ENCODE assay signal across 1 cellular context in the genomic region with DNA sequence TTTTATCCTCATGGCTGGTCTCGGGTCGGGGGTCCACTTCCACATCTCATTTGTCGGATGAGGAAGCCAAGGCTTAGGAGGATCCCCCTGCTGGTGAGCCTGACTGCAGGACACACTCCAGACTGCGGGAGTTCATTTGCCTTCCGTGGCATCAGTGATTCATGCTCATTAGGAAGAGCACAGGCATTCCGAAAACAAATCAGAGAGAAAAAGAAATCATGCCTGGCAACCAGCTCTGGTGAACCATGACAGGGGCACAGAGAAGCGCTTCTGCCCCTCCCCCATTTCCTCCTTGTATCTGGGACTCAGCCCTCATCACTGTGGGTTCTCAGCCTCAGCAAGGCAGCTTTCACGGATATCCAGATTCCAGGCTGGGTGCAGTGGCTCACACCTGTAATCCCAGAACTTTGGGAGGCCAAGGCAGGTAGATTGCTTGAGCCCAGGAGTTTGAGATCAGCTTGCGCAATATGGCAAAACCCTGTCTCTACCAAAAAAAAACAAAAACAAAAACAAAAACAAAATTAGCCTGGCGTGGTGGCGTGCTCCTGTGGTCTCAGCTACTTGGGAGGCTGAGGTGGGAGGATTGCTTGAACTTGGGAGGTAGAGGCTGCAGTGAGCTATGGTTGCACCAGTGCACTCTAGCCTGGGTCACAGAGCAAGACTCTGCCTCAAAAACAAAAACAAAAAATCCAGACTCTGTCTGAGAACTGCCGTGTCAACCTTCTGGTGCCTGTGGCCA.
TF ChIP-seq lines count a peak whose summit lies in the region.

No MANE protein-coding gene starts in this region.

TF ChIP-seq in H1, 55 proteins besides CTCF, POLR2A, EP300 and RAD21:
- TF ChIP-seq, protein P1, sequence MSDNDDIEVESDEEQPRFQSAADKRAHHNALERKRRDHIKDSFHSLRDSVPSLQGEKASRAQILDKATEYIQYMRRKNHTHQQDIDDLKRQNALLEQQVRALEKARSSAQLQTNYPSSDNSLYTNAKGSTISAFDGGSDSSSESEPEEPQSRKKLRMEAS (IDR thresholded peaks at IDR 0.05) = no peak
- 0 out of 2 replicates have a peak, but pooled peaks have one; percentile 40 for TF ChIP-seq CEBPB (IDR thresholded peaks at IDR 0.05; ENCODE audit: low read depth, low read length)
- no peak for TF ChIP-seq RFX5 (IDR thresholded peaks at IDR 0.05; ENCODE audit: borderline replicate concordance, low read depth, low read length)
- no peak for TF ChIP-seq RNF2 (IDR thresholded peaks at IDR 0.05; ENCODE audit: borderline replicate concordance, low read depth, low read length, missing control alignments, poor library complexity, severe bottlenecking)
- no peak for TF ChIP-seq SP4 (IDR thresholded peaks at IDR 0.05; ENCODE audit: low read length)
